Comparison of ENCODE assay signal across 23 cellular contexts in genomic region chr4:78308517-78308916, GRCh38.
"Had no signal": no experiment of that assay in that cellular context is flagged by ENCODE, and none has a peak within 500 bp of the region (broad histone marks: within the 10 kb centered on the region; RNA-seq: fewer than 3 reads in every experiment).

No MANE protein-coding gene starts in this region.

- ATAC-seq: activated CD4-positive, alpha-beta T cell treated with anti-CD3 and anti-CD28 coated beads for 36 hours; activated CD8-positive, alpha-beta memory T cell treated with anti-CD3 and anti-CD28 coated beads, Interleukin-2, amount 10 ng/mL, durations not matched to agents 7 days and 5 days; activated CD8-positive, alpha-beta T cell treated with anti-CD3 and anti-CD28 coated beads, Interleukin-2, amount 10 ng/mL, durations not matched to agents 7 days and 5 days; foreskin keratinocyte; heart right ventricle; naive thymus-derived CD4-positive, alpha-beta T cell had no signal

- H3K4me1 Mint-ChIP-seq: activated naive CD4-positive, alpha-beta T cell treated with anti-CD3 and anti-CD28 coated beads, Interleukin-2, amount 50 U/mL, for 24 hours had no signal

- H3K36me3 ChIP-seq: breast epithelium, left ventricle myocardium inferior, ovary, prostate gland, transverse colon had no signal

- H3K9me3 ChIP-seq: breast epithelium, esophagus muscularis mucosa, left ventricle myocardium inferior, ovary, prostate gland, transverse colon had no signal

- H3K27ac Mint-ChIP-seq: activated CD4-positive, alpha-beta T cell treated with anti-CD3 and anti-CD28 coated beads for 36 hours; activated CD8-positive, alpha-beta memory T cell treated with anti-CD3 and anti-CD28 coated beads, Interleukin-2, amount 10 ng/mL, durations not matched to agents 7 days and 5 days; activated CD8-positive, alpha-beta T cell treated with anti-CD3 and anti-CD28 coated beads, Interleukin-2, amount 10 ng/mL, durations not matched to agents 7 days and 5 days; activated naive CD4-positive, alpha-beta T cell treated with anti-CD3 and anti-CD28 coated beads, Interleukin-2, amount 50 U/mL, for 24 hours; activated T-helper 2 cell treated with anti-CD3 and anti-CD28 coated beads, Interferon-gamma antibody, Interleukin-2, Interleukin-4, amounts not matched to agents 10 μg/mL and 5 μg/mL and 100 μg/mL, durations not matched to agents 14 hours and 24 hours and 36 hours; endodermal cell; naive thymus-derived CD4-positive, alpha-beta T cell had no signal

- H3K9me3 Mint-ChIP-seq: activated naive CD4-positive, alpha-beta T cell treated with anti-CD3 and anti-CD28 coated beads, Interleukin-2, amount 50 U/mL, for 24 hours; activated T-helper 2 cell treated with anti-CD3 and anti-CD28 coated beads, Interferon-gamma antibody, Interleukin-2, Interleukin-4, amounts not matched to agents 10 μg/mL and 5 μg/mL and 100 μg/mL, durations not matched to agents 14 hours and 24 hours and 36 hours had no signal

- H3K4me3 ChIP-seq: breast epithelium, esophagus muscularis mucosa, heart right ventricle, left ventricle myocardium inferior, ovary, prostate gland, transverse colon had no signal

- H3K4me1 ChIP-seq: breast epithelium, esophagus muscularis mucosa, foreskin keratinocyte, left ventricle myocardium inferior, prostate gland, transverse colon had no signal

- DNase-seq: activated CD4-positive, alpha-beta T cell treated with anti-CD3 and anti-CD28 coated beads for 36 hours; activated CD4-positive, CD25-positive, alpha-beta regulatory T cell; activated CD8-positive, alpha-beta memory T cell treated with anti-CD3 and anti-CD28 coated beads, Interleukin-2, amount 10 ng/mL, durations not matched to agents 7 days and 5 days; activated CD8-positive, alpha-beta T cell treated with anti-CD3 and anti-CD28 coated beads, Interleukin-2, amount 10 ng/mL, durations not matched to agents 7 days and 5 days; activated T-cell treated with anti-CD3 and anti-CD28 coated beads, Interleukin-2, amount 50 U/mL, for 48 hours; central memory CD4-positive, alpha-beta T cell; endodermal cell; foreskin keratinocyte; heart right ventricle; kidney glomerular epithelial cell; left ventricle myocardium inferior; naive thymus-derived CD4-positive, alpha-beta T cell; ovary; stimulated activated CD4-positive, alpha-beta T cell treated with anti-CD3 and anti-CD28 coated beads, Interleukin-15, amount 100 ng/mL, for 24 hours; stimulated activated CD4-positive, alpha-beta T cell treated with anti-CD3 and anti-CD28 coated beads, Interleukin-2, amount 100 ng/mL, for 24 hours; stimulated activated naive CD4-positive, alpha-beta T cell; T-helper 2 cell; transverse colon had no signal

- H3K4me3 Mint-ChIP-seq: activated CD4-positive, alpha-beta T cell treated with anti-CD3 and anti-CD28 coated beads for 36 hours; activated CD8-positive, alpha-beta memory T cell treated with anti-CD3 and anti-CD28 coated beads, Interleukin-2, amount 10 ng/mL, durations not matched to agents 7 days and 5 days; activated CD8-positive, alpha-beta T cell treated with anti-CD3 and anti-CD28 coated beads, Interleukin-2, amount 10 ng/mL, durations not matched to agents 7 days and 5 days; activated naive CD4-positive, alpha-beta T cell treated with anti-CD3 and anti-CD28 coated beads, Interleukin-2, amount 50 U/mL, for 24 hours; endodermal cell; naive thymus-derived CD4-positive, alpha-beta T cell had no signal

- H3K36me3 Mint-ChIP-seq: activated naive CD4-positive, alpha-beta T cell treated with anti-CD3 and anti-CD28 coated beads, Interleukin-2, amount 50 U/mL, for 24 hours; naive thymus-derived CD4-positive, alpha-beta T cell had no signal
